ENCODE assay signal across 20 cellular contexts in genomic region chr19:54616057-54616456, GRCh38. TPM values are rescaled to one million over a fixed set of nuclear protein-coding genes. Genes with fewer than 3 reads are reported as not detected.
DNase-seq lines count a peak whose midpoint lies in the region; ATAC-seq and FAIRE-seq lines count a peak whose summit lies in the region.
"Had no signal": no experiment of that assay in that cellular context is flagged by ENCODE, and none has a peak within 500 bp of the region (broad histone marks: within the 10 kb centered on the region; RNA-seq: fewer than 3 reads in every experiment).

No MANE protein-coding gene starts in this region.

- peaks cover 62 to 79% (median 66%) of the 10 kb centered on the region in 3 donors for H3K4me1 Mint-ChIP-seq in naive B cell
- peaks cover 5% of the 10 kb centered on the region for H3K4me1 Mint-ChIP-seq in activated T-cell treated with anti-CD3 and anti-CD28 coated beads, Interleukin-2, amount 50 U/mL, for 4 hours (ENCODE audit: low read depth)
- H3K4me1 Mint-ChIP-seq: WTC11 had no signal

- FAIRE-seq in small intestine (lab: Jason Lieb, UNC) = no peak
- FAIRE-seq: endometrium had no signal

- no peaks in the 10 kb centered on the region for H3K4me1 ChIP-seq in small intestine (ENCODE audit: control insufficient read depth in 2 of 2, insufficient read depth in 1 of 2, low read depth in 1 of 2, low read length in 1 of 2)
- H3K4me1 ChIP-seq: sigmoid colon had no signal

- no peak overlapping the region for H3K4me3 ChIP-seq in small intestine (ENCODE audit: low read depth in 1 of 2, low read length in 2 of 2)
- H3K4me3 ChIP-seq: sigmoid colon had no signal

- 60 to 64% (median 62%) methylated on average over 3 of the region's 3 CpGs for WGBS in small intestine, 3 donors

- no peaks in the 10 kb centered on the region for H3K27me3 Mint-ChIP-seq in naive B cell
- H3K27me3 Mint-ChIP-seq in activated T-cell treated with anti-CD3 and anti-CD28 coated beads, Interleukin-2, amount 50 U/mL, for 4 hours (ENCODE audit: low read depth) = no peaks in the 10 kb centered on the region

- H3K4me3 Mint-ChIP-seq in naive B cell = peak overlapping the region; percentile 90 to 100 (median 96)
- H3K4me3 Mint-ChIP-seq in activated T-cell treated with anti-CD3 and anti-CD28 coated beads, Interleukin-2, amount 50 U/mL, for 4 hours = no peak overlapping the region
- H3K4me3 Mint-ChIP-seq: WTC11 had no signal

- peak; percentile 26 for ATAC-seq in GM18498 (IDR thresholded peaks at IDR 0.05; ENCODE audit: unreplicated experiment)
- peak; percentile 34 for ATAC-seq in GM21619 (IDR thresholded peaks at IDR 0.05; ENCODE audit: unreplicated experiment)
- ATAC-seq in HG03378 (IDR thresholded peaks at IDR 0.05; ENCODE audit: unreplicated experiment) = peak; percentile 39
- peak; percentile 66 to 70 for ATAC-seq in naive B cell (ENCODE audit: low read depth in 2 of 2)
- ATAC-seq in activated T-cell treated with anti-CD3 and anti-CD28 coated beads, Interleukin-2, amount 50 U/mL, for 4 hours = no peak
- ATAC-seq: WTC11 had no signal

- H3K36me3 Mint-ChIP-seq in naive B cell = no peaks in the 10 kb centered on the region
- H3K36me3 Mint-ChIP-seq in activated T-cell treated with anti-CD3 and anti-CD28 coated beads, Interleukin-2, amount 50 U/mL, for 4 hours (ENCODE audit: insufficient read depth) = no peaks in the 10 kb centered on the region

- no peaks in the 10 kb centered on the region for H3K9me3 ChIP-seq in small intestine (ENCODE audit: control insufficient read depth, low read depth)

- no peaks in the 10 kb centered on the region for H3K36me3 ChIP-seq in small intestine (ENCODE audit: control insufficient read depth in 2 of 2, insufficient read depth in 2 of 2, low read length in 2 of 2)
- H3K36me3 ChIP-seq: sigmoid colon had no signal

- peak overlapping the region; percentile 90 to 99 (median 98) for H3K27ac Mint-ChIP-seq in naive B cell
- H3K27ac Mint-ChIP-seq: WTC11 had no signal

- H3K9me3 Mint-ChIP-seq in naive B cell = peaks cover 0 to 4% (median 0%) of the 10 kb centered on the region in 7 donors
- H3K9me3 Mint-ChIP-seq in activated T-cell treated with anti-CD3 and anti-CD28 coated beads, Interleukin-2, amount 50 U/mL, for 4 hours = peaks cover 8% of the 10 kb centered on the region

- peak; percentile 59 for DNase-seq in naive B cell
- no peak for DNase-seq in small intestine
- no peak for DNase-seq in activated T-cell treated with anti-CD3 and anti-CD28 coated beads, Interleukin-2, amount 50 U/mL, for 4 hours
- DNase-seq in kidney tubule cell (ENCODE audit: low spot score) = no peak
- DNase-seq in T1000 (lab: John Stamatoyannopoulos, UW) = no peak
- DNase-seq: amniotic stem cell; H7; KBM-7; NCI-H1092; NCI-H2171 treated with DMSO at 0.1 percent for 48 hours; sigmoid colon; stimulated activated CD4-positive, alpha-beta T cell treated with anti-CD3 and anti-CD28 coated beads, Interleukin-2, amount 100 ng/mL, for 48 hours had no signal

- peak overlapping the region in 1 of 2 donors; percentile 78 for H3K27ac ChIP-seq in small intestine (ENCODE audit: low read depth in 1 of 2, low read length in 1 of 2)
- H3K27ac ChIP-seq: sigmoid colon had no signal

- no peaks in the 10 kb centered on the region for H3K27me3 ChIP-seq in small intestine (ENCODE audit: control insufficient read depth in 2 of 2, insufficient read depth in 2 of 2, low read length in 2 of 2)
- H3K27me3 ChIP-seq: sigmoid colon had no signal

RNA-seq across cellular contexts. Expression of gene LILRB1, which starts 14.2 kb away (rescaled TPM):
- polyA plus RNA-seq in naive B cell (ENCODE audit: low read depth in 6 of 6) = 10 to 100 TPM; 23.7 to 35.7 (median 27.9) TPM
- polyA plus RNA-seq in small intestine = 1 to 10 TPM in 1 of 3 donors, under 1 TPM in 2; 0.45 to 2.8 (median 0.81) TPM
- total RNA-seq in activated T-cell treated with anti-CD3 and anti-CD28 coated beads, Interleukin-2, amount 50 U/mL, for 4 hours = 1 to 10 TPM in 1 of 3 donors, under 1 TPM in 2; 0.37 to 1.1 (median 0.83) TPM
- total RNA-seq: fibroblast of villous mesenchyme, H7, osteocyte, WTC11 had no signal

RNA-seq across cellular contexts. Expression of gene LILRA1, which starts 22.6 kb away (rescaled TPM):
- polyA plus RNA-seq in naive B cell (ENCODE audit: low read depth in 6 of 6) (1 to 10 TPM in 1 of 6 donors, under 1 TPM in 4, not detected in 1; 0.35 to 1.4 (median 0.41) TPM), small intestine (under 1 TPM; 0.22 to 0.54 (median 0.30) TPM)
- not detected for total RNA-seq in activated T-cell treated with anti-CD3 and anti-CD28 coated beads, Interleukin-2, amount 50 U/mL, for 4 hours
- total RNA-seq: fibroblast of villous mesenchyme, H7, osteocyte, WTC11 had no signal

RNA-seq across cellular contexts. Expression of gene LILRA2, which starts 42.5 kb away (rescaled TPM):
- polyA plus RNA-seq in naive B cell (ENCODE audit: low read depth in 6 of 6) = 1 to 10 TPM; 1.4 to 9.2 (median 2.9) TPM
- 1 to 10 TPM in 2 of 3 donors, not detected in 1; 1.1 TPM for polyA plus RNA-seq in small intestine
- total RNA-seq in activated T-cell treated with anti-CD3 and anti-CD28 coated beads, Interleukin-2, amount 50 U/mL, for 4 hours = not detected
- total RNA-seq: fibroblast of villous mesenchyme, H7, osteocyte, temporal lobe, WTC11 had no signal

RNA-seq across cellular contexts. Expression of gene LILRB4, which starts 46.7 kb away (rescaled TPM):
- under 1 TPM in 2 of 6 donors, not detected in 4; 0.16 to 0.48 TPM for polyA plus RNA-seq in naive B cell (ENCODE audit: low read depth in 6 of 6)
- polyA plus RNA-seq in small intestine = 1 to 10 TPM; 1.1 to 4.6 (median 4.1) TPM
- total RNA-seq in activated T-cell treated with anti-CD3 and anti-CD28 coated beads, Interleukin-2, amount 50 U/mL, for 4 hours = under 1 TPM in 1 of 3 donors, not detected in 2; 0.22 TPM
- total RNA-seq: fibroblast of villous mesenchyme, H7, osteocyte, WTC11 had no signal

Comparison
In these comparisons a context has a peak if more than half of its experiments do, and no peak if none do; other contexts are left out.
1. ATAC-seq: peak in GM18498 (single experiment), GM21619 (single experiment), HG03378 (single experiment) and naive B cell (2 of 2); none in activated T-cell treated with anti-CD3 and anti-CD28 coated beads, Interleukin-2, amount 50 U/mL, for 4 hours (0 of 2).
2. RNA of gene LILRB1, which starts 14.2 kb away (polyA plus RNA-seq): 23.7 to 35.7 TPM in naive B cell; 0.45 to 2.8 TPM in small intestine; every median in the first group is over 4 times any median in the second.